Comparison of ENCODE assay signal across 7 cellular contexts in genomic region chr1:23310280-23310679, GRCh38. TPM values are rescaled to one million over a fixed set of nuclear protein-coding genes. Genes with fewer than 3 reads are reported as not detected.
A peak's percentile ranks its signal among the peaks of the same experiment; 100 is the strongest.
DNase-seq lines count a peak whose midpoint lies in the region; ATAC-seq, FAIRE-seq and TF ChIP-seq lines count a peak whose summit lies in the region.
"Not testable (repeated sequence)": the region's sequence is repeated elsewhere in the genome, so short reads cannot be mapped to it uniquely, and the experiment has no call there.

No MANE protein-coding gene starts in this region.

- H2BK5ac ChIP-seq in H9 (ENCODE audit: insufficient read length, low read length), result not testable (repeated sequence)

- H3K23me2 ChIP-seq in H9 (ENCODE audit: insufficient read length, low read depth, low read length, poor library complexity, severe bottlenecking), result not testable (repeated sequence)

- not testable (repeated sequence) for H3K4me1 Mint-ChIP-seq in Caco-2 (ENCODE audit: low read depth, unreplicated experiment); endodermal cell
- H3K4me1 Mint-ChIP-seq in H9 (peaks cover 17 to 23% of the 10 kb centered on the region in 2 experiments), natural killer cell (peaks cover 31% of the 10 kb centered on the region in 2 donors)

- H3K9me3 ChIP-seq in Caco-2; H9 (ENCODE audit: control insufficient read depth, low read depth, low read length); RWPE2 (ENCODE audit: severe bottlenecking); K562 (replicated peaks; ENCODE audit: control insufficient read depth, insufficient read depth, low read depth, low read length); endodermal cell (ENCODE audit: control insufficient read depth, low read length): not testable (repeated sequence)

- not testable (repeated sequence) for BruUV-seq in Caco-2 (replicated peaks; lab: Mats Ljungman, UMichigan); K562 (replicated peaks; lab: Mats Ljungman, UMichigan)

- not testable (repeated sequence) for H2AFZ ChIP-seq in H9 (ENCODE audit: low read length); K562 (ENCODE audit: low read depth, low read length)

- not testable (repeated sequence) for H3K56ac ChIP-seq in H9 (ENCODE audit: insufficient read length, low read depth, low read length)

- H2BK12ac ChIP-seq in H9 (ENCODE audit: insufficient read length, low read depth, low read length), result not testable (repeated sequence)

- not testable (repeated sequence) for H3K27me3 ChIP-seq in Caco-2 (replicated peaks; ENCODE audit: control insufficient read depth, insufficient read depth, low read length); H9 (ENCODE audit: insufficient read depth, low read length); RWPE2 (ENCODE audit: insufficient read depth, poor library complexity, severe bottlenecking); K562 (ENCODE audit: control insufficient read depth in 2 of 2, insufficient read depth in 2 of 2, low read length in 2 of 2); endodermal cell (ENCODE audit: control insufficient read depth, insufficient read depth, low read length, poor library complexity, severe bottlenecking)

- not testable (repeated sequence) for H4K5ac ChIP-seq in H9 (ENCODE audit: insufficient read length, low read depth, low read length)

- not testable (repeated sequence) for H4K20me1 ChIP-seq in H9 (ENCODE audit: control insufficient read depth, insufficient read depth, insufficient read length); K562 (replicated peaks; ENCODE audit: control insufficient read depth, insufficient read depth, low read length)

- not testable (repeated sequence) for H4K8ac ChIP-seq in H9 (replicated peaks; ENCODE audit: insufficient read length, low read depth, low read length)

- not testable (repeated sequence) for H3K4ac ChIP-seq in H9 (ENCODE audit: low read depth, low read length)

- H3K36me3 Mint-ChIP-seq in Caco-2 (ENCODE audit: insufficient read depth, unreplicated experiment) (peaks cover 63% of the 10 kb centered on the region), H9 (ENCODE audit: insufficient read depth in 1 of 3, low read depth in 3 of 3) (peaks cover 24 to 57% (median 54%) of the 10 kb centered on the region in 3 experiments; a peak in 6 of 7 replicates), endodermal cell (ENCODE audit: low read depth) (peaks cover 62% of the 10 kb centered on the region), natural killer cell (peaks cover 39% of the 10 kb centered on the region)

- not testable (repeated sequence) for H3K36me3 ChIP-seq in Caco-2 (ENCODE audit: control insufficient read depth, insufficient read depth, low read length)
- H3K36me3 ChIP-seq in RWPE2 (ENCODE audit: low read depth), result peaks cover 100% of the 10 kb centered on the region
- peaks cover 94% of the 10 kb centered on the region for H3K36me3 ChIP-seq in K562 (ENCODE audit: control insufficient read depth, insufficient read depth, low read length)
- peaks cover 91% of the 10 kb centered on the region for H3K36me3 ChIP-seq in endodermal cell (ENCODE audit: control insufficient read depth, insufficient read depth, low read length)

- in situ Hi-C loops in K562 (cut with MboI), result not testable (repeated sequence)

- not testable (repeated sequence) for H2AK5ac ChIP-seq in H9 (ENCODE audit: insufficient read length, low read length)

- not testable (repeated sequence) for H3K14ac ChIP-seq in H9 (ENCODE audit: insufficient read depth, low read length)

- not testable (repeated sequence) for H3K9ac ChIP-seq in H9 (ENCODE audit: extremely low read depth, insufficient read length, low read length); K562 (ENCODE audit: insufficient read depth in 1 of 2, low read depth in 2 of 2, low read length in 2 of 2); endodermal cell (ENCODE audit: extremely low read depth, low read length, poor library complexity, severe bottlenecking)

- H4K91ac ChIP-seq in H9 (ENCODE audit: insufficient read length, low read depth, low read length), result not testable (repeated sequence)

- WGBS in H9 (ENCODE audit: extremely low coverage, insufficient read length, low lambda C conversion rate), result no CpG with 5 or more reads among the region's 7 CpGs
- WGBS in K562 (ENCODE audit: insufficient coverage, low coverage, missing lambda C conversion rate), result 99% methylated on average over 7 of the region's 7 CpGs
- WGBS in endodermal cell (ENCODE audit: insufficient coverage in 1 of 2, insufficient read length in 1 of 2), 2 experiments, result 95 to 96% methylated on average over 7 of the region's 7 CpGs

- DNase-seq in Caco-2; H9; RWPE2 (ENCODE audit: low spot score); K562 (ENCODE audit: extremely low read depth in 1 of 4, low spot score in 3 of 4); endodermal cell; natural killer cell: not testable (repeated sequence)

- not testable (repeated sequence) for TF ChIP-seq CTCF in Caco-2 (IDR thresholded peaks at IDR 0.05; ENCODE audit: insufficient read depth in 1 of 2, low read depth in 1 of 2, low read length in 1 of 2, severe bottlenecking in 1 of 2, unreplicated experiment in 1 of 2); H9 (conservative IDR thresholded peaks at IDR 0.05); RWPE2 (IDR thresholded peaks at IDR 0.05; ENCODE audit: poor library complexity, severe bottlenecking); K562 (IDR thresholded peaks at IDR 0.05 in 2 of 3, conservative IDR thresholded peaks at IDR 0.05 in 1 of 3; ENCODE audit: insufficient read depth in 2 of 3, low read depth in 1 of 3, low read length in 3 of 3); endodermal cell (conservative IDR thresholded peaks at IDR 0.05); natural killer cell (IDR thresholded peaks at IDR 0.05)

- CTCF ChIA-PET in Caco-2 (lab: Charles Lee); K562 (lab: Yijun Ruan, JAX; ENCODE audit: low intra/inter-chr PET ratio): not testable (repeated sequence)

- not testable (repeated sequence) for H2BK20ac ChIP-seq in H9 (ENCODE audit: low read depth, low read length, poor library complexity, severe bottlenecking)

- not testable (repeated sequence) for H3K27me3 Mint-ChIP-seq in Caco-2 (ENCODE audit: insufficient read depth, unreplicated experiment); H9 (ENCODE audit: low read depth); endodermal cell (ENCODE audit: insufficient read depth); natural killer cell (ENCODE audit: low read depth in 2 of 2)

- H3K79me2 ChIP-seq in H9 (ENCODE audit: insufficient read depth, low read length), result not testable (repeated sequence)
- H3K79me2 ChIP-seq in K562 (ENCODE audit: control insufficient read depth, insufficient read depth, low read length), result peaks cover 26% of the 10 kb centered on the region

- TF ChIP-seq RAD21 in K562 (CRISPR knock-in tag; conservative IDR thresholded peaks at IDR 0.05 in 1 of 2, IDR thresholded peaks at IDR 0.05 in 1 of 2), result not testable (repeated sequence)

- TF ChIP-seq EP300 in K562 (IDR thresholded peaks at IDR 0.05; ENCODE audit: low read length), result not testable (repeated sequence)

- H3K27ac ChIP-seq in H9 (ENCODE audit: insufficient read length, low read depth, low read length); RWPE2 (ENCODE audit: poor library complexity, severe bottlenecking); K562 (ENCODE audit: extremely low read depth, low read depth, low read length); endodermal cell (ENCODE audit: low read depth, low read length): not testable (repeated sequence)

- not testable (repeated sequence) for H3T11ph ChIP-seq in H9 (ENCODE audit: low read length)

- H3K4me3 ChIP-seq in Caco-2 (ENCODE audit: low read depth, low read length); RWPE2 (ENCODE audit: severe bottlenecking); K562; endodermal cell (ENCODE audit: low read length): not testable (repeated sequence)

- not testable (repeated sequence) for H3K79me1 ChIP-seq in H9 (ENCODE audit: insufficient read depth, low read depth, low read length, poor library complexity, severe bottlenecking)

- peak overlapping the region; percentile 21 for H3K27ac Mint-ChIP-seq in Caco-2 (ENCODE audit: unreplicated experiment)
- H3K27ac Mint-ChIP-seq in H9, result peak overlapping the region in 2 of 3 experiments; percentile 16 to 37; a peak in 4 of 7 replicates
- H3K27ac Mint-ChIP-seq in endodermal cell, result peak overlapping the region; percentile 30
- peak overlapping the region; percentile 26 to 43 for H3K27ac Mint-ChIP-seq in natural killer cell

- intact Hi-C loops in Caco-2 (cut with micrococcal nuclease; ENCODE audit: unreplicated experiment), result loop anchor here (5.0 kb wide), 1 partner anchor 92 kb away; no protein-coding TSS in a partner anchor
- intact Hi-C loops in K562 (cut with micrococcal nuclease); natural killer cell (cut with micrococcal nuclease): not testable (repeated sequence)

- H3K18ac ChIP-seq in H9 (ENCODE audit: insufficient read length, low read depth, low read length), result not testable (repeated sequence)

- H3K23ac ChIP-seq in H9 (ENCODE audit: insufficient read length, low read depth, low read length), result not testable (repeated sequence)

- not testable (repeated sequence) for H3K9me3 Mint-ChIP-seq in Caco-2 (ENCODE audit: unreplicated experiment); H9; endodermal cell; natural killer cell

- not testable (repeated sequence) for FAIRE-seq in K562 (lab: Jason Lieb, UNC)
- FAIRE-seq in islet of Langerhans (lab: Jason Lieb, UNC), result peak; percentile 17

- H2BK120ac ChIP-seq in H9 (ENCODE audit: low read depth, low read length, poor library complexity, severe bottlenecking), result not testable (repeated sequence)

- not testable (repeated sequence) for H2BK15ac ChIP-seq in H9 (ENCODE audit: low read depth, low read length)

- not testable (repeated sequence) for TF ChIP-seq POLR2A in K562 (conservative IDR thresholded peaks at IDR 0.05)

- not testable (repeated sequence) for H3K4me2 ChIP-seq in H9 (ENCODE audit: insufficient read depth, insufficient read length, low read length); K562 (ENCODE audit: insufficient read depth, low read length)

- not testable (repeated sequence) for H3K4me1 ChIP-seq in Caco-2; H9 (ENCODE audit: insufficient read depth, low read length); RWPE2 (ENCODE audit: insufficient read depth, poor library complexity, severe bottlenecking); K562 (replicated peaks in 1 of 2; ENCODE audit: control insufficient read depth in 2 of 2, insufficient read depth in 2 of 2, low read length in 2 of 2); endodermal cell (ENCODE audit: control insufficient read depth, insufficient read depth, low read length)

- peak; percentile 31; the same call in 1 of the 3 replicates for ATAC-seq in RWPE2 (ENCODE audit: low read depth)
- ATAC-seq in K562, natural killer cell: not testable (repeated sequence)

- POLR2A ChIA-PET in Caco-2 (lab: Charles Lee), result not testable (repeated sequence)
- POLR2A ChIA-PET in K562 (lab: Yijun Ruan, JAX), result interaction anchor here (0.8 kb wide), 1 partner anchor 19 kb away, joined by 3 read pairs; no protein-coding TSS in a partner anchor

- H3K9me1 ChIP-seq in K562 (ENCODE audit: control insufficient read depth, insufficient read depth, low read length), result not testable (repeated sequence)

- not testable (repeated sequence) for H3K4me3 Mint-ChIP-seq in Caco-2 (ENCODE audit: unreplicated experiment); H9; endodermal cell; natural killer cell

RNA-seq across cellular contexts. Expression of gene HNRNPR, which starts 33.8 kb away (rescaled TPM):
- total RNA-seq in Caco-2 (2022), result 169 and 183 TPM in 2 replicates
- total RNA-seq in H9 (2021), result 196 and 197 TPM in 2 replicates
- 99.0 and 265 TPM in 2 replicates for total RNA-seq in K562 (2011; cell fraction: chromatin; rRNA removed; ENCODE audit: low replicate concordance)
- total RNA-seq in K562 (2011; cell fraction: nucleolus; rRNA removed), result 46.7 and 67.2 TPM in 2 replicates
- 120 and 158 TPM in 2 replicates for total RNA-seq in K562 (2011; cell fraction: nucleoplasm; rRNA removed)
- 212 and 244 TPM in 2 replicates for total RNA-seq in K562 (2014; rRNA removed)
- 301 and 338 TPM in 2 replicates for total RNA-seq in K562 (2014; rRNA removed; fragmentation: Illumina TruSeq; extraction: Trizol)
- total RNA-seq in K562 (2015; rRNA removed; fragmentation: Illumina TruSeq; extraction: Trizol), result 321 and 351 TPM in 2 replicates
- 238 and 253 TPM in 2 replicates for total RNA-seq in K562 (2021)
- polyA plus RNA-seq in K562 (2011; rRNA removed), result 270 and 360 TPM in 2 replicates
- 81.4 and 163 TPM in 2 replicates for polyA plus RNA-seq in K562 (2011; cell fraction: cytosol; rRNA removed)
- 58.1 and 89.0 TPM in 2 replicates for polyA plus RNA-seq in K562 (2011; cell fraction: nucleus; rRNA removed)
- polyA plus RNA-seq in K562 (2012), result 153 and 259 TPM in 2 replicates
- 318 and 372 TPM in 2 replicates for polyA plus RNA-seq in K562 (2014; fragmentation: Illumina TruSeq; extraction: Trizol)
- 10 to 100 TPM; 80.9 to 93.4 TPM for polyA plus RNA-seq in K562 (2014; fragmentation: Nextera tagmentation; extraction: Ambion mirVana)
- polyA plus RNA-seq in K562 (2014; rRNA removed), result 321 and 349 TPM in 2 replicates
- 270 and 312 TPM in 2 replicates for polyA minus RNA-seq in K562 (2011; rRNA and poly(A)+ RNA removed)
- 94.9 and 109 TPM in 2 replicates for polyA minus RNA-seq in K562 (2011; cell fraction: cytosol; rRNA and poly(A)+ RNA removed)
- 78.8 and 184 TPM in 2 replicates for polyA minus RNA-seq in K562 (2011; cell fraction: nucleus; rRNA and poly(A)+ RNA removed)
- 100 to 1,000 TPM; 187 to 210 TPM for total RNA-seq in endodermal cell
- polyA plus RNA-seq in endodermal cell (2013, experiment 1 of 2), result 247 TPM
- polyA plus RNA-seq in endodermal cell (2013, experiment 2 of 2), result 229 TPM
- total RNA-seq in natural killer cell, result 100 to 1,000 TPM; 126 to 134 (median 128) TPM

RNA-seq across cellular contexts. Expression of gene ZNF436, which starts 59.4 kb away (rescaled TPM):
- 6.0 and 6.1 TPM in 2 replicates for total RNA-seq in Caco-2 (2022)
- 0.44 and 0.52 TPM in 2 replicates for total RNA-seq in H9 (2021)
- total RNA-seq in K562 (2011; cell fraction: chromatin; rRNA removed; ENCODE audit: low replicate concordance), result 10.7 and 18.5 TPM in 2 replicates
- 8.7 and 9.7 TPM in 2 replicates for total RNA-seq in K562 (2011; cell fraction: nucleolus; rRNA removed)
- total RNA-seq in K562 (2011; cell fraction: nucleoplasm; rRNA removed), result 11.4 and 13.0 TPM in 2 replicates
- 6.2 and 7.0 TPM in 2 replicates for total RNA-seq in K562 (2014; rRNA removed)
- total RNA-seq in K562 (2014; rRNA removed; fragmentation: Illumina TruSeq; extraction: Trizol), result 8.3 and 9.4 TPM in 2 replicates
- total RNA-seq in K562 (2015; rRNA removed; fragmentation: Illumina TruSeq; extraction: Trizol), result 11.3 and 11.9 TPM in 2 replicates
- total RNA-seq in K562 (2021), result 6.9 and 7.4 TPM in 2 replicates
- polyA plus RNA-seq in K562 (2011; rRNA removed), result 8.0 and 9.7 TPM in 2 replicates
- polyA plus RNA-seq in K562 (2011; cell fraction: cytosol; rRNA removed), result 2.4 and 6.8 TPM in 2 replicates
- polyA plus RNA-seq in K562 (2011; cell fraction: nucleus; rRNA removed), result 9.0 and 14.4 TPM in 2 replicates
- 4.6 and 5.2 TPM in 2 replicates for polyA plus RNA-seq in K562 (2012)
- polyA plus RNA-seq in K562 (2014; fragmentation: Illumina TruSeq; extraction: Trizol), result 6.8 and 7.3 TPM in 2 replicates
- 1 to 10 TPM; 2.1 to 3.3 TPM for polyA plus RNA-seq in K562 (2014; fragmentation: Nextera tagmentation; extraction: Ambion mirVana)
- 3.8 and 4.5 TPM in 2 replicates for polyA plus RNA-seq in K562 (2014; rRNA removed)
- polyA minus RNA-seq in K562 (2011; rRNA and poly(A)+ RNA removed), result 18.1 and 28.7 TPM in 2 replicates
- 7.3 and 7.8 TPM in 2 replicates for polyA minus RNA-seq in K562 (2011; cell fraction: cytosol; rRNA and poly(A)+ RNA removed)
- 7.9 and 17.7 TPM in 2 replicates for polyA minus RNA-seq in K562 (2011; cell fraction: nucleus; rRNA and poly(A)+ RNA removed)
- total RNA-seq in endodermal cell, result 10 to 100 TPM in 1 of 2 donors, 1 to 10 TPM in 1; 8.9 to 10.3 TPM
- polyA plus RNA-seq in endodermal cell (2013, experiment 1 of 2), result 10.1 TPM
- 9.5 TPM for polyA plus RNA-seq in endodermal cell (2013, experiment 2 of 2)
- total RNA-seq in natural killer cell, result 1 to 10 TPM; 4.5 to 7.8 (median 5.7) TPM
